Comparison of ENCODE assay signal across 4 cellular contexts in the genomic region with DNA sequence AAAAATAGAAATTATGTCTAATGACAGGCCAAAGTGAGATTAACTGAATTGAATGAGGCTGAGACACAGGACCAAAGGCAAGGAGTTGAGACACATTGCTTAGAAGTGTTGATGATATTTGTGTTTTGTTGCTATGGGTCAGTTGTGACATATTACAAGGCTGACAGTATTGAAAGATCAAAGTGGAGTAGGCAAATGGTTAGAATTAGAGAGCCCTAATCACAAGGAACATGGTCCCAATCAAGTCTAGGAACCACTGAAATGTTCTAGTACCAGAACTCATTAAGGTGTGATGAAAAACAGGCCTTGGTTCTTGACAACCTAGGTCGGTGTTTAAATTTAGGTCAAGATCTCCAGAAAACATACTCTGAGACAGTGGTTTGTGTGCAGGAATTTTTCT.
"Had no signal": no experiment of that assay in that cellular context is flagged by ENCODE, and none has a peak within 500 bp of the region (broad histone marks: within the 10 kb centered on the region; RNA-seq: fewer than 3 reads in every experiment).

No MANE protein-coding gene starts in this region.

- H3K4me3 ChIP-seq: K562 had no signal

- DNase-seq: IMR-90 had no signal

- ATAC-seq: HepG2, K562 had no signal

- FAIRE-seq: HepG2, HTR-8/SVneo, K562 had no signal
